ENCODE assay signal across 9 cellular contexts in the genomic region with DNA sequence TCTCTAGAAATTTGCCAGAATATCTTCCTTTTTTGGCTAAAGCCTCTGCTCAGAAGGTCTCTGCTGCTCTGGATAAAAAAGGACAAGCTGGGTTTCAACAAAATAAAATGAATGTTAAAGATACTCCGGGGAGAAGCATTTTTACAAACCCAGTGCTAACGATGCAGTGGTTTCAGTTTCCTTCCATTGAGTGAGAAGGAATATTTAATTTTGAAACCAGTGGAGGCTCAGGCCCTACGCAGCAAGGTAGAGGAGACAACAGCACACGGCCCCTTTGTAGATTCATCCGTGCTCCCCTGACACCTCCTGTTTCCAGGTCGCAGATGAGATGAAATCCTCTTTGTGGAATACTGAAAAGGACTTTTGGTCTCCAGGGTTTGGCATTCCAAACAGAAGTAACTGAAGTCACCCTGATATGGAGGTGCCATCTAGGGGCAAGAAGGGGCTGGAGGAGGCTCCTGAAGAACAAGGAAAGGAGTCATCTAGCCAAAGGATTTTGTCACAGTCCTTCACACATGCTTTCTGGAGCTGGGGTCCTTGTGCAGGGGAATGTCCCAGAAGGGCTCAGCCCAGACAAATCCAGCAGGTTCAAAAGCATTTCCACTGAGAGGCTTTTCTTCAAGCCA.
DNase-seq lines count a peak whose midpoint lies in the region; ATAC-seq, FAIRE-seq and TF ChIP-seq lines count a peak whose summit lies in the region.
"Had no signal": no experiment of that assay in that cellular context is flagged by ENCODE, and none has a peak within 500 bp of the region (broad histone marks: within the 10 kb centered on the region; RNA-seq: fewer than 3 reads in every experiment).

No MANE protein-coding gene starts in this region.

- H3K27me3 Mint-ChIP-seq in stimulated activated memory B cell treated with anti-CD40 and anti-IgM and Interleukin-4, amounts not matched to agents 10 μg/mL and 1 μg/mL and 100 μg/mL, for 72 hours = no peaks in the 10 kb centered on the region

- no peak for TF ChIP-seq POLR2A in prostate gland (IDR thresholded peaks at IDR 0.05)

- H3K4me3 Mint-ChIP-seq in stimulated activated memory B cell treated with anti-CD40 and anti-IgM and Interleukin-4, amounts not matched to agents 10 μg/mL and 1 μg/mL and 100 μg/mL, for 72 hours = no peak overlapping the region

- no peak for DNase-seq in AG04450 (ENCODE audit: low read depth, low spot score)
- DNase-seq in HT1080 (ENCODE audit: low read depth) = peak; percentile 42
- no peak for DNase-seq in bronchial epithelial cell (ENCODE audit: low read depth)
- DNase-seq in prostate gland (ENCODE audit: low spot score) = no peak
- no peak for DNase-seq in NCI-H1436 treated with DMSO at 0.1 percent for 48 hours (lab: John Stamatoyannopoulos, UW)
- DNase-seq: activated CD4-positive, alpha-beta T cell treated with anti-CD3 and anti-CD28 coated beads, Interleukin-2, amount 50 U/mL, for 48 hours had no signal

- TF ChIP-seq CTCF in AG04450 (IDR thresholded peaks at IDR 0.05; ENCODE audit: low read depth, low read length) = 0 out of 2 replicates have a peak, but pooled peaks have one; percentile 10
- TF ChIP-seq CTCF in bronchial epithelial cell (IDR thresholded peaks at IDR 0.05; ENCODE audit: insufficient read depth, low read length, severe bottlenecking) = peak; percentile 5
- no peak for TF ChIP-seq CTCF in prostate gland (IDR thresholded peaks at IDR 0.05)

- peaks cover 5% of the 10 kb centered on the region for H3K27me3 ChIP-seq in AG04450 (ENCODE audit: control insufficient read depth, insufficient read depth, low read length)
- H3K27me3 ChIP-seq in bronchial epithelial cell (ENCODE audit: control insufficient read depth, insufficient read depth, low read length) = peaks cover 2% of the 10 kb centered on the region
- H3K27me3 ChIP-seq in muscle layer of duodenum (ENCODE audit: low read depth, low read length) = no peaks in the 10 kb centered on the region
- no peaks in the 10 kb centered on the region for H3K27me3 ChIP-seq in prostate gland (replicated peaks; ENCODE audit: insufficient read depth)

- H3K4me1 Mint-ChIP-seq in stimulated activated memory B cell treated with anti-CD40 and anti-IgM and Interleukin-4, amounts not matched to agents 10 μg/mL and 1 μg/mL and 100 μg/mL, for 72 hours = no peaks in the 10 kb centered on the region

- WGBS in prostate gland = 28% methylated on average over 6 of the region's 6 CpGs

- H3K4me1 ChIP-seq in muscle layer of duodenum (ENCODE audit: control insufficient read depth in 1 of 2, insufficient read depth in 2 of 2, low read length in 2 of 2) (peaks cover 3 to 7% of the 10 kb centered on the region in 2 donors), prostate gland (replicated peaks) (no peaks in the 10 kb centered on the region)

- H3K9me3 ChIP-seq in AG04450 (ENCODE audit: control insufficient read depth, insufficient read depth, low read length) (no peaks in the 10 kb centered on the region), muscle layer of duodenum (ENCODE audit: control insufficient read depth in 1 of 2, low read length in 2 of 2) (no peaks in the 10 kb centered on the region), prostate gland (no peaks in the 10 kb centered on the region)

- CTCF ChIA-PET in AG04450 (lab: Charles Lee) = no interaction called here

- H3K27ac Mint-ChIP-seq in stimulated activated memory B cell treated with anti-CD40 and anti-IgM and Interleukin-4, amounts not matched to agents 10 μg/mL and 1 μg/mL and 100 μg/mL, for 72 hours = no peak overlapping the region

- FAIRE-seq in bronchial epithelial cell (lab: Jason Lieb, UNC) = no peak

- no peaks in the 10 kb centered on the region for H3K36me3 Mint-ChIP-seq in stimulated activated memory B cell treated with anti-CD40 and anti-IgM and Interleukin-4, amounts not matched to agents 10 μg/mL and 1 μg/mL and 100 μg/mL, for 72 hours

- no peaks in the 10 kb centered on the region for H3K9me3 Mint-ChIP-seq in stimulated activated memory B cell treated with anti-CD40 and anti-IgM and Interleukin-4, amounts not matched to agents 10 μg/mL and 1 μg/mL and 100 μg/mL, for 72 hours

- POLR2A ChIA-PET in AG04450 (lab: Yijun Ruan, JAX) = no interaction called here

- no peaks in the 10 kb centered on the region for H3K36me3 ChIP-seq in bronchial epithelial cell (ENCODE audit: control insufficient read depth, insufficient read depth, low read length)
- no peaks in the 10 kb centered on the region for H3K36me3 ChIP-seq in muscle layer of duodenum (ENCODE audit: control insufficient read depth in 1 of 2, insufficient read depth in 2 of 2, low read length in 2 of 2)
- no peaks in the 10 kb centered on the region for H3K36me3 ChIP-seq in prostate gland

- H3K27ac ChIP-seq in AG04450 (ENCODE audit: low read depth, low read length) = no peak overlapping the region
- H3K27ac ChIP-seq in muscle layer of duodenum (ENCODE audit: low read length) = peak overlapping the region; percentile 40
- no peak overlapping the region for H3K27ac ChIP-seq in prostate gland

- H3K4me3 ChIP-seq in AG04450 (ENCODE audit: low read depth, low read length) (peak overlapping the region; percentile 7; the same call in 1 of the 2 replicates), bronchial epithelial cell (ENCODE audit: low read depth, low read length) (no peak overlapping the region), muscle layer of duodenum (ENCODE audit: low read depth in 1 of 2, low read length in 2 of 2) (peak overlapping the region; percentile 21 to 44), prostate gland (no peak overlapping the region)

- intact Hi-C loops in prostate gland (cut with DNase I) = loop anchor here (2.0 kb wide), 1 partner anchor 241 kb away; a partner anchor contains a TSS

- ATAC-seq in stimulated activated memory B cell treated with anti-CD40 and anti-IgM and Interleukin-4, amounts not matched to agents 10 μg/mL and 1 μg/mL and 100 μg/mL, for 72 hours = no peak
- no peak for ATAC-seq in GM18502 (IDR thresholded peaks at IDR 0.05; ENCODE audit: poor library complexity, unreplicated experiment)

Comparison
In these comparisons a context has a peak if more than half of its experiments do, and no peak if none do; other contexts are left out.
1. H3K4me3 ChIP-seq: peak in AG04450 (single experiment) and muscle layer of duodenum (2 of 2); none in bronchial epithelial cell (single experiment) and prostate gland (0 of 2).
2. CTCF ChIP-seq: peak in AG04450 (single experiment) and bronchial epithelial cell (single experiment); none in prostate gland (0 of 4).